Comparison of ENCODE assay signal across 1 cellular context in the genomic region with DNA sequence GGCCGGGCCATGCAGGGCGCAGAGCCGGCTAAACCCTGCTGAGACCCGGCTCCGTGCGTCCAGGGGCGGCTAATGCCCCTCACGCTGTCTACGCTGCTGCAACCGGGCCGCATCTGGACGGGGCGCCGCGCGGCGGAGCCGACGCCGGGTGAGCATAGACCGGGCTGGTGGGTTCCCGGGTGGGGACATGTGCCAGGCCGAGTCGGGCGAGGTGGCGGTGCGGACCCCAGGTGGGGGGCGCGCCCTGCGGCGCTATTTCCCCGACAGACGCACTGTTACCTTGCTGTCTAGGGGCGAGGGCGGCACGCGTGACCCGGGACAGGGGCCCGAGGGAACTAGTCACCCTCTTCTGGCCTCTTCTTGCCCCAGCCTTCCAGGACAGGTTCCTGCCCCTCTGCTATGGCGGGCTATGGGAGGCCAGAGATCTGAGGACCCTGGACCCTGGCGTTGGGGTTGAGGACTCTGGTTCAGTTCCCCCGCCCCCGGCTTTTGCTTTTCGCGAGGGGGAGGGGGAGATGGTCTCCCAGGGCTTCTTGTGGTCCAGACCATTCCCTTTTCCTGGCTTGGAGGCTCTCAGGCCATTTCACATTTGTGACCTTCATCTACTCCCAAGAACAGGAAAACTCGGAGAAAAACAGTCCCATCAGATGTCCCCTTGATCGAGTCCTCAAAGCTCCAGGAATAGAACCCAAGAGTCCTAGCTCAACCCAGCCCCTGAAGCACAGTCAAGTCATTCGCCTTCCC.
A peak's percentile ranks its signal among the peaks of the same experiment; 100 is the strongest.
TF ChIP-seq lines count a peak whose summit lies in the region.

No MANE protein-coding gene starts in this region.

TF ChIP-seq in K562, 482 proteins besides CTCF, POLR2A, EP300 and RAD21 (continued from another document and continues in another):
- no peak for TF ChIP-seq ZNF280B (CRISPR knock-in tag; IDR thresholded peaks at IDR 0.05)
- peak; percentile 75; the same call in 1 of the 2 replicates for TF ChIP-seq FOXP1 (CRISPR knock-in tag; IDR thresholded peaks at IDR 0.05)
- no peak for TF ChIP-seq MYC (IDR thresholded peaks at IDR 0.05; ENCODE audit: low read depth, low read length)
- peak; percentile 80 for TF ChIP-seq MYC (CRISPR knock-in tag; IDR thresholded peaks at IDR 0.05; ENCODE audit: borderline replicate concordance, low read depth)
- no peak for TF ChIP-seq ZNF699 (CRISPR knock-in tag; IDR thresholded peaks at IDR 0.05; ENCODE audit: insufficient replicate concordance)
- TF ChIP-seq, protein P1, sequence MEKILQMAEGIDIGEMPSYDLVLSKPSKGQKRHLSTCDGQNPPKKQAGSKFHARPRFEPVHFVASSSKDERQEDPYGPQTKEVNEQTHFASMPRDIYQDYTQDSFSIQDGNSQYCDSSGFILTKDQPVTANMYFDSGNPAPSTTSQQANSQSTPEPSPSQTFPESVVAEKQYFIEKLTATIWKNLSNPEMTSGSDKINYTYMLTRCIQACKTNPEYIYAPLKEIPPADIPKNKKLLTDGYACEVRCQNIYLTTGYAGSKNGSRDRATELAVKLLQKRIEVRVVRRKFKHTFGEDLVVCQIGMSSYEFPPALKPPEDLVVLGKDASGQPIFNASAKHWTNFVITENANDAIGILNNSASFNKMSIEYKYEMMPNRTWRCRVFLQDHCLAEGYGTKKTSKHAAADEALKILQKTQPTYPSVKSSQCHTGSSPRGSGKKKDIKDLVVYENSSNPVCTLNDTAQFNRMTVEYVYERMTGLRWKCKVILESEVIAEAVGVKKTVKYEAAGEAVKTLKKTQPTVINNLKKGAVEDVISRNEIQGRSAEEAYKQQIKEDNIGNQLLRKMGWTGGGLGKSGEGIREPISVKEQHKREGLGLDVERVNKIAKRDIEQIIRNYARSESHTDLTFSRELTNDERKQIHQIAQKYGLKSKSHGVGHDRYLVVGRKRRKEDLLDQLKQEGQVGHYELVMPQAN (IDR thresholded peaks at IDR 0.05; ENCODE audit: borderline replicate concordance), result peak; percentile 61
- 0 out of 2 replicates have a peak, but pooled peaks have one; percentile 69 for TF ChIP-seq ZNF830 (CRISPR knock-in tag; IDR thresholded peaks at IDR 0.05)
- TF ChIP-seq ZC3H11A (IDR thresholded peaks at IDR 0.05; ENCODE audit: low read depth, low read length), result no peak
- TF ChIP-seq THRAP3 (IDR thresholded peaks at IDR 0.05; ENCODE audit: borderline replicate concordance), result no peak
- TF ChIP-seq NFE2L1 (tag; IDR thresholded peaks at IDR 0.05; ENCODE audit: borderline replicate concordance, low read depth), result no peak
- no peak for TF ChIP-seq TEAD2 (tag; IDR thresholded peaks at IDR 0.05)
- no peak for TF ChIP-seq MTF1 (CRISPR knock-in tag; IDR thresholded peaks at IDR 0.05; ENCODE audit: borderline replicate concordance)
- no peak for TF ChIP-seq FOXK2 (conservative IDR thresholded peaks at IDR 0.05 in 1 of 2, IDR thresholded peaks at IDR 0.05 in 1 of 2; ENCODE audit: low read depth in 2 of 2)
- TF ChIP-seq, protein P2, sequence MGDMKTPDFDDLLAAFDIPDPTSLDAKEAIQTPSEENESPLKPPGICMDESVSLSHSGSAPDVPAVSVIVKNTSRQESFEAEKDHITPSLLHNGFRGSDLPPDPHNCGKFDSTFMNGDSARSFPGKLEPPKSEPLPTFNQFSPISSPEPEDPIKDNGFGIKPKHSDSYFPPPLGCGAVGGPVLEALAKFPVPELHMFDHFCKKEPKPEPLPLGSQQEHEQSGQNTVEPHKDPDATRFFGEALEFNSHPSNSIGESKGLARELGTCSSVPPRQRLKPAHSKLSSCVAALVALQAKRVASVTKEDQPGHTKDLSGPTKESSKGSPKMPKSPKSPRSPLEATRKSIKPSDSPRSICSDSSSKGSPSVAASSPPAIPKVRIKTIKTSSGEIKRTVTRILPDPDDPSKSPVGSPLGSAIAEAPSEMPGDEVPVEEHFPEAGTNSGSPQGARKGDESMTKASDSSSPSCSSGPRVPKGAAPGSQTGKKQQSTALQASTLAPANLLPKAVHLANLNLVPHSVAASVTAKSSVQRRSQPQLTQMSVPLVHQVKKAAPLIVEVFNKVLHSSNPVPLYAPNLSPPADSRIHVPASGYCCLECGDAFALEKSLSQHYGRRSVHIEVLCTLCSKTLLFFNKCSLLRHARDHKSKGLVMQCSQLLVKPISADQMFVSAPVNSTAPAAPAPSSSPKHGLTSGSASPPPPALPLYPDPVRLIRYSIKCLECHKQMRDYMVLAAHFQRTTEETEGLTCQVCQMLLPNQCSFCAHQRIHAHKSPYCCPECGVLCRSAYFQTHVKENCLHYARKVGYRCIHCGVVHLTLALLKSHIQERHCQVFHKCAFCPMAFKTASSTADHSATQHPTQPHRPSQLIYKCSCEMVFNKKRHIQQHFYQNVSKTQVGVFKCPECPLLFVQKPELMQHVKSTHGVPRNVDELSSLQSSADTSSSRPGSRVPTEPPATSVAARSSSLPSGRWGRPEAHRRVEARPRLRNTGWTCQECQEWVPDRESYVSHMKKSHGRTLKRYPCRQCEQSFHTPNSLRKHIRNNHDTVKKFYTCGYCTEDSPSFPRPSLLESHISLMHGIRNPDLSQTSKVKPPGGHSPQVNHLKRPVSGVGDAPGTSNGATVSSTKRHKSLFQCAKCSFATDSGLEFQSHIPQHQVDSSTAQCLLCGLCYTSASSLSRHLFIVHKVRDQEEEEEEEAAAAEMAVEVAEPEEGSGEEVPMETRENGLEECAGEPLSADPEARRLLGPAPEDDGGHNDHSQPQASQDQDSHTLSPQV (IDR thresholded peaks at IDR 0.05), result no peak
- no peak for TF ChIP-seq CBX5 (IDR thresholded peaks at IDR 0.05; ENCODE audit: borderline replicate concordance, low read depth)
- TF ChIP-seq, protein P3, sequence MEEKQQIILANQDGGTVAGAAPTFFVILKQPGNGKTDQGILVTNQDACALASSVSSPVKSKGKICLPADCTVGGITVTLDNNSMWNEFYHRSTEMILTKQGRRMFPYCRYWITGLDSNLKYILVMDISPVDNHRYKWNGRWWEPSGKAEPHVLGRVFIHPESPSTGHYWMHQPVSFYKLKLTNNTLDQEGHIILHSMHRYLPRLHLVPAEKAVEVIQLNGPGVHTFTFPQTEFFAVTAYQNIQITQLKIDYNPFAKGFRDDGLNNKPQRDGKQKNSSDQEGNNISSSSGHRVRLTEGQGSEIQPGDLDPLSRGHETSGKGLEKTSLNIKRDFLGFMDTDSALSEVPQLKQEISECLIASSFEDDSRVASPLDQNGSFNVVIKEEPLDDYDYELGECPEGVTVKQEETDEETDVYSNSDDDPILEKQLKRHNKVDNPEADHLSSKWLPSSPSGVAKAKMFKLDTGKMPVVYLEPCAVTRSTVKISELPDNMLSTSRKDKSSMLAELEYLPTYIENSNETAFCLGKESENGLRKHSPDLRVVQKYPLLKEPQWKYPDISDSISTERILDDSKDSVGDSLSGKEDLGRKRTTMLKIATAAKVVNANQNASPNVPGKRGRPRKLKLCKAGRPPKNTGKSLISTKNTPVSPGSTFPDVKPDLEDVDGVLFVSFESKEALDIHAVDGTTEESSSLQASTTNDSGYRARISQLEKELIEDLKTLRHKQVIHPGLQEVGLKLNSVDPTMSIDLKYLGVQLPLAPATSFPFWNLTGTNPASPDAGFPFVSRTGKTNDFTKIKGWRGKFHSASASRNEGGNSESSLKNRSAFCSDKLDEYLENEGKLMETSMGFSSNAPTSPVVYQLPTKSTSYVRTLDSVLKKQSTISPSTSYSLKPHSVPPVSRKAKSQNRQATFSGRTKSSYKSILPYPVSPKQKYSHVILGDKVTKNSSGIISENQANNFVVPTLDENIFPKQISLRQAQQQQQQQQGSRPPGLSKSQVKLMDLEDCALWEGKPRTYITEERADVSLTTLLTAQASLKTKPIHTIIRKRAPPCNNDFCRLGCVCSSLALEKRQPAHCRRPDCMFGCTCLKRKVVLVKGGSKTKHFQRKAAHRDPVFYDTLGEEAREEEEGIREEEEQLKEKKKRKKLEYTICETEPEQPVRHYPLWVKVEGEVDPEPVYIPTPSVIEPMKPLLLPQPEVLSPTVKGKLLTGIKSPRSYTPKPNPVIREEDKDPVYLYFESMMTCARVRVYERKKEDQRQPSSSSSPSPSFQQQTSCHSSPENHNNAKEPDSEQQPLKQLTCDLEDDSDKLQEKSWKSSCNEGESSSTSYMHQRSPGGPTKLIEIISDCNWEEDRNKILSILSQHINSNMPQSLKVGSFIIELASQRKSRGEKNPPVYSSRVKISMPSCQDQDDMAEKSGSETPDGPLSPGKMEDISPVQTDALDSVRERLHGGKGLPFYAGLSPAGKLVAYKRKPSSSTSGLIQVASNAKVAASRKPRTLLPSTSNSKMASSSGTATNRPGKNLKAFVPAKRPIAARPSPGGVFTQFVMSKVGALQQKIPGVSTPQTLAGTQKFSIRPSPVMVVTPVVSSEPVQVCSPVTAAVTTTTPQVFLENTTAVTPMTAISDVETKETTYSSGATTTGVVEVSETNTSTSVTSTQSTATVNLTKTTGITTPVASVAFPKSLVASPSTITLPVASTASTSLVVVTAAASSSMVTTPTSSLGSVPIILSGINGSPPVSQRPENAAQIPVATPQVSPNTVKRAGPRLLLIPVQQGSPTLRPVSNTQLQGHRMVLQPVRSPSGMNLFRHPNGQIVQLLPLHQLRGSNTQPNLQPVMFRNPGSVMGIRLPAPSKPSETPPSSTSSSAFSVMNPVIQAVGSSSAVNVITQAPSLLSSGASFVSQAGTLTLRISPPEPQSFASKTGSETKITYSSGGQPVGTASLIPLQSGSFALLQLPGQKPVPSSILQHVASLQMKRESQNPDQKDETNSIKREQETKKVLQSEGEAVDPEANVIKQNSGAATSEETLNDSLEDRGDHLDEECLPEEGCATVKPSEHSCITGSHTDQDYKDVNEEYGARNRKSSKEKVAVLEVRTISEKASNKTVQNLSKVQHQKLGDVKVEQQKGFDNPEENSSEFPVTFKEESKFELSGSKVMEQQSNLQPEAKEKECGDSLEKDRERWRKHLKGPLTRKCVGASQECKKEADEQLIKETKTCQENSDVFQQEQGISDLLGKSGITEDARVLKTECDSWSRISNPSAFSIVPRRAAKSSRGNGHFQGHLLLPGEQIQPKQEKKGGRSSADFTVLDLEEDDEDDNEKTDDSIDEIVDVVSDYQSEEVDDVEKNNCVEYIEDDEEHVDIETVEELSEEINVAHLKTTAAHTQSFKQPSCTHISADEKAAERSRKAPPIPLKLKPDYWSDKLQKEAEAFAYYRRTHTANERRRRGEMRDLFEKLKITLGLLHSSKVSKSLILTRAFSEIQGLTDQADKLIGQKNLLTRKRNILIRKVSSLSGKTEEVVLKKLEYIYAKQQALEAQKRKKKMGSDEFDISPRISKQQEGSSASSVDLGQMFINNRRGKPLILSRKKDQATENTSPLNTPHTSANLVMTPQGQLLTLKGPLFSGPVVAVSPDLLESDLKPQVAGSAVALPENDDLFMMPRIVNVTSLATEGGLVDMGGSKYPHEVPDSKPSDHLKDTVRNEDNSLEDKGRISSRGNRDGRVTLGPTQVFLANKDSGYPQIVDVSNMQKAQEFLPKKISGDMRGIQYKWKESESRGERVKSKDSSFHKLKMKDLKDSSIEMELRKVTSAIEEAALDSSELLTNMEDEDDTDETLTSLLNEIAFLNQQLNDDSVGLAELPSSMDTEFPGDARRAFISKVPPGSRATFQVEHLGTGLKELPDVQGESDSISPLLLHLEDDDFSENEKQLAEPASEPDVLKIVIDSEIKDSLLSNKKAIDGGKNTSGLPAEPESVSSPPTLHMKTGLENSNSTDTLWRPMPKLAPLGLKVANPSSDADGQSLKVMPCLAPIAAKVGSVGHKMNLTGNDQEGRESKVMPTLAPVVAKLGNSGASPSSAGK (IDR thresholded peaks at IDR 0.05), result no peak
- peak; percentile 88 for TF ChIP-seq PHF21A (IDR thresholded peaks at IDR 0.05; ENCODE audit: borderline replicate concordance, low read depth)
- no peak for TF ChIP-seq ZNF75A (CRISPR knock-in tag; IDR thresholded peaks at IDR 0.05)
- TF ChIP-seq SAFB (IDR thresholded peaks at IDR 0.05; ENCODE audit: borderline replicate concordance, low read depth, low read length), result no peak
- no peak for TF ChIP-seq TCF3 (CRISPR knock-in tag; IDR thresholded peaks at IDR 0.05)
- 0 out of 2 replicates have a peak, but pooled peaks have one; percentile 30 for TF ChIP-seq PHB (CRISPR knock-in tag; IDR thresholded peaks at IDR 0.05)
- TF ChIP-seq, protein P4, sequence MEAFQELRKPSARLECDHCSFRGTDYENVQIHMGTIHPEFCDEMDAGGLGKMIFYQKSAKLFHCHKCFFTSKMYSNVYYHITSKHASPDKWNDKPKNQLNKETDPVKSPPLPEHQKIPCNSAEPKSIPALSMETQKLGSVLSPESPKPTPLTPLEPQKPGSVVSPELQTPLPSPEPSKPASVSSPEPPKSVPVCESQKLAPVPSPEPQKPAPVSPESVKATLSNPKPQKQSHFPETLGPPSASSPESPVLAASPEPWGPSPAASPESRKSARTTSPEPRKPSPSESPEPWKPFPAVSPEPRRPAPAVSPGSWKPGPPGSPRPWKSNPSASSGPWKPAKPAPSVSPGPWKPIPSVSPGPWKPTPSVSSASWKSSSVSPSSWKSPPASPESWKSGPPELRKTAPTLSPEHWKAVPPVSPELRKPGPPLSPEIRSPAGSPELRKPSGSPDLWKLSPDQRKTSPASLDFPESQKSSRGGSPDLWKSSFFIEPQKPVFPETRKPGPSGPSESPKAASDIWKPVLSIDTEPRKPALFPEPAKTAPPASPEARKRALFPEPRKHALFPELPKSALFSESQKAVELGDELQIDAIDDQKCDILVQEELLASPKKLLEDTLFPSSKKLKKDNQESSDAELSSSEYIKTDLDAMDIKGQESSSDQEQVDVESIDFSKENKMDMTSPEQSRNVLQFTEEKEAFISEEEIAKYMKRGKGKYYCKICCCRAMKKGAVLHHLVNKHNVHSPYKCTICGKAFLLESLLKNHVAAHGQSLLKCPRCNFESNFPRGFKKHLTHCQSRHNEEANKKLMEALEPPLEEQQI (IDR thresholded peaks at IDR 0.05), result no peak
- TF ChIP-seq ZNF232 (CRISPR knock-in tag; IDR thresholded peaks at IDR 0.05), result no peak
- no peak for TF ChIP-seq RAD51 (IDR thresholded peaks at IDR 0.05; ENCODE audit: borderline replicate concordance, low read depth)
- TF ChIP-seq THAP12 (CRISPR knock-in tag; IDR thresholded peaks at IDR 0.05), result peak; percentile 80
- TF ChIP-seq ZBTB17 (CRISPR knock-in tag; IDR thresholded peaks at IDR 0.05), result no peak
